In the genomic region with DNA sequence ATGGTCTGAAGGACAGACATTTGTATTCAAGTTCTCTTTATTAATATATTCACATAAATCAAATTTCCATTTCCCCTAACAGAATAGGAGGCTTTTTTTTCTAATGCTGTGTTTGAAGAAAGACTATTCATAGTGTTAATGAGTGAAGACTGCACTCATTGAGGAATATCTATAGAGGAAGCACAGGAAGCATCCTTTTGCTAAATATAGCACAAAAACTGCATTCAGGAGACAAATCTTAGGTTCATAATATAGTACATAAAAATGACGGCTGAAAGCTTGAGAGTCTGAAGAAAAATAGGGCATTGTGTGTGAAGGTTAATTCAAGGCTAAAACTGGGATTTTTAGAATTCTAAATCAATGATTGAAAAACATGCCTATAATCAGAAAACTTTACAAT, we compare ENCODE assay signal across 18 cellular contexts. TPM values are rescaled to one million over a fixed set of nuclear protein-coding genes. Genes with fewer than 3 reads are reported as not detected.
A peak's percentile ranks its signal among the peaks of the same experiment; 100 is the strongest.
DNase-seq lines count a peak whose midpoint lies in the region.
"Had no signal": no experiment of that assay in that cellular context is flagged by ENCODE, and none has a peak within 500 bp of the region (broad histone marks: within the 10 kb centered on the region; RNA-seq: fewer than 3 reads in every experiment).

No MANE protein-coding gene starts in this region.

- H3K4me3 Mint-ChIP-seq in immature natural killer cell, result no peak overlapping the region
- H3K4me3 Mint-ChIP-seq: B cell; CD4-positive, alpha-beta T cell; CD8-positive, alpha-beta T cell had no signal

- no peaks in the 10 kb centered on the region for H3K36me3 Mint-ChIP-seq in immature natural killer cell
- H3K36me3 Mint-ChIP-seq: CD8-positive, alpha-beta T cell had no signal

- peaks cover 0 to 3% (median 0%) of the 10 kb centered on the region in 3 donors for H3K27me3 Mint-ChIP-seq in immature natural killer cell (ENCODE audit: low read depth in 3 of 3)
- H3K27me3 Mint-ChIP-seq: B cell; CD4-positive, alpha-beta T cell had no signal

- peak; percentile 88 for DNase-seq in COLO829 (ENCODE audit: low spot score)
- peak; percentile 83 for DNase-seq in SK-MEL-5 (ENCODE audit: low read depth, low spot score)
- DNase-seq in foreskin melanocyte, result peak; percentile 87
- no peak for DNase-seq in immature natural killer cell
- no peak for DNase-seq in NCI-H526 (lab: John Stamatoyannopoulos, UW)
- DNase-seq in GM03348 (ENCODE audit: low spot score), result no peak
- DNase-seq: AML-193; CD4-positive, alpha-beta T cell; CD8-positive, alpha-beta T cell; COR-L47; DMS 273 treated with DMSO at 0.1 percent for 48 hours; DMS153; DMS53; DMS79; DND-41; EL; GDM1 had no signal

- H3K4me1 Mint-ChIP-seq in immature natural killer cell, result no peaks in the 10 kb centered on the region
- H3K4me1 Mint-ChIP-seq: B cell had no signal

- H3K9me3 Mint-ChIP-seq in immature natural killer cell, result peaks cover 0 to 5% (median 0%) of the 10 kb centered on the region in 6 donors
- H3K9me3 Mint-ChIP-seq: CD8-positive, alpha-beta T cell had no signal

- H3K27ac Mint-ChIP-seq in immature natural killer cell, result no peak overlapping the region
- H3K27ac Mint-ChIP-seq: B cell; CD4-positive, alpha-beta T cell; CD8-positive, alpha-beta T cell had no signal

- in situ Hi-C loops in SK-MEL-5 (cut with HindIII; ENCODE audit: low pct_unique_long_range_greater_than_20kb, low sequenced_read_pairs), result no loop called here

RNA-seq across cellular contexts. Expression of gene ANKRD50, which starts 50.4 kb away (rescaled TPM):
- total RNA-seq in SK-MEL-5 (2014; rRNA removed; shearing (Covaris generic)), result 11.5 and 13.0 TPM in 2 replicates
- polyA plus RNA-seq in SK-MEL-5 (2015; cell fraction: cytosol; rRNA removed), result 7.2 and 11.0 TPM in 2 replicates
- polyA plus RNA-seq in SK-MEL-5 (2015; cell fraction: nucleus; rRNA removed), result 11.6 and 12.4 TPM in 2 replicates
- polyA plus RNA-seq in immature natural killer cell, result under 1 TPM in 2 of 3 donors, not detected in 1; 0.59 to 0.60 TPM

Comparison
In these comparisons a context has a peak if more than half of its experiments do, and no peak if none do; other contexts are left out.
1. DNase-seq: peak in COLO829 (single experiment), SK-MEL-5 (single experiment) and foreskin melanocyte (single experiment); none in immature natural killer cell (0 of 3), NCI-H526 (0 of 2) and GM03348 (single experiment).